Comparison of ENCODE assay signal across 23 cellular contexts in genomic region chr16:78866556-78866955, GRCh38.
DNase-seq lines count a peak whose midpoint lies in the region; ATAC-seq and TF ChIP-seq lines count a peak whose summit lies in the region.
"Had no signal": no experiment of that assay in that cellular context is flagged by ENCODE, and none has a peak within 500 bp of the region (broad histone marks: within the 10 kb centered on the region; RNA-seq: fewer than 3 reads in every experiment).

No MANE protein-coding gene starts in this region.

- H3K36me3 ChIP-seq in psoas muscle (ENCODE audit: insufficient read depth in 1 of 2, low read depth in 1 of 2), result no peaks in the 10 kb centered on the region
- H3K36me3 ChIP-seq: BLaER1 treated with 17β-estradiol and CSF1 and Interleukin-3, amounts not matched to agents 10 nM and 100 nM had no signal

- H3K9me3 ChIP-seq in psoas muscle (no peaks in the 10 kb centered on the region), T-helper 17 cell (ENCODE audit: control insufficient read depth, low read length, poor library complexity, severe bottlenecking) (no peaks in the 10 kb centered on the region)
- H3K9me3 ChIP-seq: BLaER1 treated with 17β-estradiol and CSF1 and Interleukin-3, amounts not matched to agents 10 nM and 100 nM had no signal

- peaks cover 12% of the 10 kb centered on the region for H3K4me1 Mint-ChIP-seq in T-helper 17 cell

- peak overlapping the region; percentile 1 for H3K4me3 ChIP-seq in psoas muscle
- H3K4me3 ChIP-seq: BLaER1 treated with 17β-estradiol and CSF1 and Interleukin-3, amounts not matched to agents 10 nM and 100 nM had no signal

- DNase-seq in left ventricle myocardium superior, result peak; percentile 35
- no peak for DNase-seq in psoas muscle
- no peak for DNase-seq in SKM-1 treated with dmso at 0.1 percent for 144 hours (lab: John Stamatoyannopoulos, UW; ENCODE audit: unreplicated experiment)
- no peak for DNase-seq in T-helper 17 cell
- no peak for DNase-seq in iPS-NIHi7 (ENCODE audit: extremely low spot score)
- DNase-seq: CD8-positive, alpha-beta memory T cell; DMS53; EL; H7; HFFc6; KBM-7; MV-4-11; NCI-H187; NCI-H2107; NCI-H510A; NCI-H774; PC-3; RPMI8226 had no signal

- TF ChIP-seq CTCF in C4-2B (conservative IDR thresholded peaks at IDR 0.05), result no peak
- TF ChIP-seq CTCF in VCaP (conservative IDR thresholded peaks at IDR 0.05), result no peak
- no peak for TF ChIP-seq CTCF in psoas muscle (IDR thresholded peaks at IDR 0.05)

- peaks cover 12% of the 10 kb centered on the region for H3K4me1 ChIP-seq in psoas muscle
- H3K4me1 ChIP-seq: BLaER1 treated with 17β-estradiol and CSF1 and Interleukin-3, amounts not matched to agents 10 nM and 100 nM had no signal

- ATAC-seq in left ventricle myocardium superior (peak; percentile 94), psoas muscle (peak; percentile 23 to 91 (median 66)), T-helper 17 cell (no peak), GM21786 (IDR thresholded peaks at IDR 0.05; ENCODE audit: unreplicated experiment) (no peak)
- ATAC-seq: HepG2, PC-3 had no signal

- WGBS in psoas muscle, 3 donors, result 5 to 12% (median 8%) methylated on average over 5 of the region's 5 CpGs

- no peak overlapping the region for H3K27ac Mint-ChIP-seq in T-helper 17 cell
- H3K27ac Mint-ChIP-seq: CD8-positive, alpha-beta memory T cell; HFFc6 had no signal

- H3K27ac ChIP-seq in C4-2B (peak overlapping the region; percentile 27; the same call in 1 of the 2 replicates), VCaP (peak overlapping the region; percentile 47), psoas muscle (no peak overlapping the region)
- H3K27ac ChIP-seq: BLaER1 treated with 17β-estradiol and CSF1 and Interleukin-3, amounts not matched to agents 10 nM and 100 nM had no signal

- H3K27me3 Mint-ChIP-seq in T-helper 17 cell, result no peaks in the 10 kb centered on the region
- H3K27me3 Mint-ChIP-seq: CD8-positive, alpha-beta memory T cell had no signal

- no peak overlapping the region for H3K4me3 Mint-ChIP-seq in T-helper 17 cell
- H3K4me3 Mint-ChIP-seq: HFFc6 had no signal

- H3K36me3 Mint-ChIP-seq in T-helper 17 cell (ENCODE audit: low read depth), result no peaks in the 10 kb centered on the region

- intact Hi-C loops in left ventricle myocardium superior (cut with micrococcal nuclease), result no loop called here
- intact Hi-C loops in psoas muscle (cut with DNase I), result no loop called here

- no peaks in the 10 kb centered on the region for H3K27me3 ChIP-seq in psoas muscle (ENCODE audit: insufficient read depth in 3 of 3, low read length in 2 of 3)
- H3K27me3 ChIP-seq: BLaER1 treated with 17β-estradiol and CSF1 and Interleukin-3, amounts not matched to agents 10 nM and 100 nM had no signal

Comparison
In these comparisons a context has a peak if more than half of its experiments do, and no peak if none do; other contexts are left out.
1. ATAC-seq: peak in left ventricle myocardium superior (single experiment) and psoas muscle (4 of 4); none in T-helper 17 cell (single experiment) and GM21786 (single experiment).